19 cellular contexts compared by ENCODE assay signal in the genomic region with DNA sequence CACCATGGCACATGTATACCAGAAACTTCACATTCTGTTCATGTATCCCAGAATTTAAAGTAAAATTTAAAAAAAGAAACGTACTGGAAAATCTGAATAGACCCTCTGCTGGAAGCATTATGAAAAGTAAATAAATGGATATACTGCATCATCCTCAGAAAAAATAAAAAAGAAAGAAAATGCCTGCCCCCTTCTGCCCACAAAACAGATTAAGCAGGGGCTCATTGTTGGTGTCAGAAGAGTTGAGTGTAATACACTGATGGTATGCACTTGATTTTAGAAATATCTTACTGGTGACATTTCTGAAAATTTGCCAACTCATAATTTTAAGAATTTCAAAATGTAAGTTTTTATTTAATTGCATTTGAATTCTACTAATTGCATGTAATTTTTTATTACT.
"Had no signal": no experiment of that assay in that cellular context is flagged by ENCODE, and none has a peak within 500 bp of the region (broad histone marks: within the 10 kb centered on the region; RNA-seq: fewer than 3 reads in every experiment).

No MANE protein-coding gene starts in this region.

- ATAC-seq: activated naive CD8-positive, alpha-beta T cell treated with anti-CD3 and anti-CD28 coated beads, Interleukin-2, amount 50 U/mL, for 24 hours; heart left ventricle; natural killer cell treated with Interleukin-12 subunit alpha and Interleukin-12 subunit beta and Interleukin-15 and Interleukin-18, amount 100 ng/mL, for 72 hours; psoas muscle had no signal

- H3K4me3 ChIP-seq: cardiac muscle cell, heart left ventricle, psoas muscle, sigmoid colon, transverse colon had no signal

- H3K4me3 Mint-ChIP-seq: activated CD8-positive, alpha-beta T cell treated with anti-CD3 and anti-CD28 coated beads, Interleukin-2, amount 10 ng/mL, durations not matched to agents 7 days and 5 days; activated naive CD8-positive, alpha-beta T cell treated with anti-CD3 and anti-CD28 coated beads, Interleukin-2, amount 50 U/mL, for 24 hours had no signal

- H3K27me3 Mint-ChIP-seq: activated naive CD8-positive, alpha-beta T cell treated with anti-CD3 and anti-CD28 coated beads, Interleukin-2, amount 50 U/mL, for 24 hours; natural killer cell treated with Interleukin-12 subunit alpha and Interleukin-12 subunit beta and Interleukin-15 and Interleukin-18, amount 100 ng/mL, for 72 hours had no signal

- H3K27ac ChIP-seq: cardiac muscle cell, heart left ventricle, psoas muscle, sigmoid colon, transverse colon had no signal

- H3K4me1 ChIP-seq: psoas muscle had no signal

- FAIRE-seq: astrocyte, colon, frontal cortex had no signal

- H3K9me3 ChIP-seq: psoas muscle, sigmoid colon, transverse colon had no signal

- DNase-seq: activated CD4-positive, alpha-beta T cell treated with anti-CD3 and anti-CD28 coated beads for 4 hours; activated CD8-positive, alpha-beta memory T cell treated with anti-CD3 and anti-CD28 coated beads, Interleukin-2, amount 50 U/mL, for 48 hours; activated CD8-positive, alpha-beta T cell treated with anti-CD3 and anti-CD28 coated beads, Interleukin-2, amount 10 ng/mL, durations not matched to agents 7 days and 5 days; activated naive CD4-positive, alpha-beta T cell treated with Interleukin-2 at 50 U/mL for 16 hours; activated naive CD8-positive, alpha-beta T cell treated with anti-CD3 and anti-CD28 coated beads, Interleukin-2, amount 50 U/mL, for 24 hours; heart left ventricle; islet precursor cell; occipital lobe; psoas muscle; sigmoid colon; stimulated activated CD4-positive, alpha-beta T cell treated with anti-CD3 and anti-CD28 coated beads, Interleukin-12 subunit alpha, Interleukin-12 subunit beta, amount 100 ng/mL, for 4 hours; substantia nigra; T-helper 9 cell; transverse colon had no signal

- H3K27me3 ChIP-seq: cardiac muscle cell, heart left ventricle, sigmoid colon, transverse colon had no signal

- H3K27ac Mint-ChIP-seq: natural killer cell treated with Interleukin-12 subunit alpha and Interleukin-12 subunit beta and Interleukin-15 and Interleukin-18, amount 100 ng/mL, for 72 hours had no signal

- H3K9me3 Mint-ChIP-seq: natural killer cell treated with Interleukin-12 subunit alpha and Interleukin-12 subunit beta and Interleukin-15 and Interleukin-18, amount 100 ng/mL, for 72 hours had no signal
